1 cellular context compared by ENCODE assay signal in genomic region chr3:69339766-69340165, GRCh38.
TF ChIP-seq lines count a peak whose summit lies in the region.

No MANE protein-coding gene starts in this region.

TF ChIP-seq in SK-N-SH, 30 proteins besides CTCF, POLR2A, EP300 and RAD21 (continued from another document):
- TF ChIP-seq REST (IDR thresholded peaks at IDR 0.05; ENCODE audit: low read depth, low read length) (no peak), TEAD4 (IDR thresholded peaks at IDR 0.05; ENCODE audit: borderline replicate concordance, insufficient read depth) (no peak), NFIC (IDR thresholded peaks at IDR 0.05; ENCODE audit: borderline replicate concordance) (no peak)
